8 cellular contexts compared by ENCODE assay signal in the genomic region with DNA sequence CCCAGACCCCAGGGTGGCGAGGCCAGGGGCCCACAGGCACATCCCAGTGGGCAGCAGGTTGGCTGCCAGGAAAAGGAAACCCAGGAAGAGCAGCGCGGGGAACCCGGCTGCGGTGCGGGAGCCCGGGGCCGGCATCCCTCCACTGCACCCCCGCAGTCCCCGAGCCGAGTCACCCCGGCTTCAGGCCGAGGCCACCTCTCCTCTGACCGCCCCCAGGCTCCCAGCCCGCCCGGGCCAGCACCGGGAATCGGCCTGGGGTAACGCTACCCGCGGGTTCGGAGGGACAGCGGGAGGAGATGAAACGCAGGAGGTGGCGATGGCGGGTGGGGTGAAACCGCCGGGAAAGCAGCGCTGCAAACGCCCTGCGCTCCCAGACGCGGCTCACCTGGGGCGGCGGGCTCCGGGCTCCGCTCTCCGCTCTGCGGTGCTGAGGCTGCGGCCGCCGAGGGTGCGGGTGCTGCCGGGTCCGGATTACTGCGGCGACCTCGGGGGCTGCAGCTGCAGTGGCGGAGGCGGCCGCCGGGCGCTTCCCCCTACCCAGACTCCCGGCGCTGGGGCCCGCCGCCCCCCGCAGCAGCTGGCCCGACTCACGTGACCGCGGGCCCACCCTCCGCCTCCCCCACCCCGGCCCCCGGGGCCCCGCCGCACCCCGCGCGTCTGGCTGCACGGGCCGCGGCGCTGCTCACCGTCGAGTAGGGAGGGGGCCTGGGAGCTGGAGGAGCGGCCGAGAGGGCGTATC. TPM values are rescaled to one million over a fixed set of nuclear protein-coding genes. Genes with fewer than 3 reads are reported as not detected.
DNase-seq lines count a peak whose midpoint lies in the region; ATAC-seq, FAIRE-seq and TF ChIP-seq lines count a peak whose summit lies in the region.

A gene with protein sequence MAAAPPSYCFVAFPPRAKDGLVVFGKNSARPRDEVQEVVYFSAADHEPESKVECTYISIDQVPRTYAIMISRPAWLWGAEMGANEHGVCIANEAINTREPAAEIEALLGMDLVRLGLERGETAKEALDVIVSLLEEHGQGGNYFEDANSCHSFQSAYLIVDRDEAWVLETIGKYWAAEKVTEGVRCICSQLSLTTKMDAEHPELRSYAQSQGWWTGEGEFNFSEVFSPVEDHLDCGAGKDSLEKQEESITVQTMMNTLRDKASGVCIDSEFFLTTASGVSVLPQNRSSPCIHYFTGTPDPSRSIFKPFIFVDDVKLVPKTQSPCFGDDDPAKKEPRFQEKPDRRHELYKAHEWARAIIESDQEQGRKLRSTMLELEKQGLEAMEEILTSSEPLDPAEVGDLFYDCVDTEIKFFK (minus strand): TSS at position 545 of the 739 bp plus-strand sequence. CDS start 20,734 bp downstream, outside the sequence.

- H3K4me3 Mint-ChIP-seq in dendritic cell treated with granulocyte-macrophage colony-stimulating factor and Interleukin-4, amounts not matched to agents 40 ng/mL and 50 ng/mL, for 4 days: peak within 1 kb of the TSS; percentile 79

- H3K9me3 Mint-ChIP-seq in dendritic cell treated with granulocyte-macrophage colony-stimulating factor and Interleukin-4, amounts not matched to agents 40 ng/mL and 50 ng/mL, for 4 days: peaks cover 6% of the 10 kb centered on the region

- H3K4me3 ChIP-seq in HUES64 (ENCODE audit: low read length): peak within 1 kb of the TSS; percentile 98

- intact Hi-C loops in dendritic cell treated with granulocyte-macrophage colony-stimulating factor and Interleukin-4, amounts not matched to agents 40 ng/mL and 50 ng/mL, for 4 days (cut with micrococcal nuclease): loop anchor here (2.0 kb wide), 1 partner anchor 39 kb away; a partner anchor contains a TSS

- H3K36me3 ChIP-seq in HUES64 (ENCODE audit: insufficient read depth, low read length): no peaks in the 10 kb centered on the region

- peaks cover 4% of the 10 kb centered on the region for H3K36me3 Mint-ChIP-seq in dendritic cell treated with granulocyte-macrophage colony-stimulating factor and Interleukin-4, amounts not matched to agents 40 ng/mL and 50 ng/mL, for 4 days (ENCODE audit: low read depth)

- H3K27me3 ChIP-seq in HUES64 (ENCODE audit: insufficient read depth, low read length): no peaks in the 10 kb centered on the region

- DNase-seq in D721Med (ENCODE audit: insufficient read length, low spot score): peak; percentile 65
- DNase-seq in left kidney (ENCODE audit: low read depth, low spot score): peak; percentile 85
- peak; percentile 16 for DNase-seq in stimulated activated CD4-positive, alpha-beta T cell treated with anti-CD3 and anti-CD28 coated beads, Interleukin-4, amount 100 ng/mL, for 1 hour

- under 1% methylated on average over 74 of the region's 79 CpGs for WGBS in HUES64

- H3K27ac Mint-ChIP-seq in dendritic cell treated with granulocyte-macrophage colony-stimulating factor and Interleukin-4, amounts not matched to agents 40 ng/mL and 50 ng/mL, for 4 days: peak within 1 kb of the TSS; percentile 88

- TF ChIP-seq CTCF in D721Med (IDR thresholded peaks at IDR 0.05; ENCODE audit: insufficient read depth, missing control alignments) (no peak), VCaP (conservative IDR thresholded peaks at IDR 0.05) (peak; percentile 20; the same call in 1 of the 2 replicates)

- H3K4me1 Mint-ChIP-seq in dendritic cell treated with granulocyte-macrophage colony-stimulating factor and Interleukin-4, amounts not matched to agents 40 ng/mL and 50 ng/mL, for 4 days (ENCODE audit: low read depth): peaks cover 47% of the 10 kb centered on the region

- peaks cover 14% of the 10 kb centered on the region for H3K4me1 ChIP-seq in HUES64 (ENCODE audit: insufficient read depth, low read length)

- ATAC-seq in GM21360 (IDR thresholded peaks at IDR 0.05; ENCODE audit: unreplicated experiment): peak; percentile 38
- ATAC-seq in HG03342 (IDR thresholded peaks at IDR 0.05; ENCODE audit: unreplicated experiment): no peak

- peak within 1 kb of the TSS; percentile 96 for H3K9ac ChIP-seq in HUES64 (ENCODE audit: low read depth, low read length)

- no peak for FAIRE-seq in D721Med (lab: Jason Lieb, UNC)

- peaks cover 9% of the 10 kb centered on the region for H3K27me3 Mint-ChIP-seq in dendritic cell treated with granulocyte-macrophage colony-stimulating factor and Interleukin-4, amounts not matched to agents 40 ng/mL and 50 ng/mL, for 4 days

- H3K27ac ChIP-seq in HUES64 (ENCODE audit: low read depth, low read length) (peak within 1 kb of the TSS; percentile 61), VCaP (peak within 1 kb of the TSS; percentile 69; the same call in 1 of the 2 replicates)

- H3K9me3 ChIP-seq in HUES64 (ENCODE audit: insufficient read depth, low read depth, low read length): peaks cover 13% of the 10 kb centered on the region

RNA-seq across cellular contexts. Expression of the gene that starts here (rescaled TPM):
- polyA plus RNA-seq in HUES64 (2013, experiment 1 of 2): 44.4 TPM
- 59.2 TPM for polyA plus RNA-seq in HUES64 (2013, experiment 2 of 2)

Comparison
In these comparisons a context has a peak if more than half of its experiments do, and no peak if none do; other contexts are left out.
1. DNase-seq: peak in every context shown above with its lines; median percentile 85 in left kidney; 65 in D721Med; 16 in stimulated activated CD4-positive, alpha-beta T cell treated with anti-CD3 and anti-CD28 coated beads, Interleukin-4, amount 100 ng/mL, for 1 hour.